ENCODE assay signal across 25 cellular contexts in the genomic region with DNA sequence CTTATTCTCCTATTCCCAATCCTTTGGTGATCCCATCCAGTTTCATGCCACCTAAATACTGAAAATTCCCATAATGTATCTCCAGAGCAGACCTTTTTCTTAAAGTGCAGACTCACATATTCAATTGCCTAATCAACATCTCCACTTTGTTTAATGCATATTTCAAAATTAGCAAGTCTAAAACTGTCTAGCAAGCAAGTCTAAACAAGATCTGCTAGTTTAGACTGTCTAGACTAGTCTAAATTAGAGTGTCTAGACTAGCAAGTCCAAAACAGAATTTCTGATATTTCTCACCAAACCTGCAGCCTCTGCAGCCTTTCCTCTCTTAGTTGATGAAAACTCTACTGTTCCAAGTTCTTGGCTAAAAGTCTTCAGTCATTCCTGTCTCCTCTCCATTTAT.
"Had no signal": no experiment of that assay in that cellular context is flagged by ENCODE, and none has a peak within 500 bp of the region (broad histone marks: within the 10 kb centered on the region; RNA-seq: fewer than 3 reads in every experiment).

No MANE protein-coding gene starts in this region.

- H3K36me3 ChIP-seq: ovary had no signal

- H3K27ac ChIP-seq: hepatocyte, left lung, ovary, prostate gland, right atrium auricular region, vagina had no signal

- H3K4me1 Mint-ChIP-seq: immature natural killer cell had no signal

- H3K27me3 Mint-ChIP-seq: activated CD4-positive, alpha-beta memory T cell treated with anti-CD3 and anti-CD28 coated beads, Interleukin-2, amount 10 ng/mL, durations not matched to agents 7 days and 5 days; dendritic cell treated with granulocyte-macrophage colony-stimulating factor and Interleukin-4, amounts not matched to agents 40 ng/mL and 50 ng/mL, for 4 days; natural killer cell treated with Interleukin-12 subunit alpha and Interleukin-12 subunit beta and Interleukin-15 and Interleukin-18, amount 100 ng/mL, for 72 hours had no signal

- H3K4me1 ChIP-seq: left lung, prostate gland had no signal

- H3K27me3 ChIP-seq: hepatocyte, left lung, ovary, right atrium auricular region, vagina had no signal

- ATAC-seq: activated naive CD4-positive, alpha-beta T cell treated with anti-CD3 and anti-CD28 coated beads, Interleukin-2, amount 50 U/mL, for 72 hours; left lung; natural killer cell treated with Interleukin-12 subunit alpha and Interleukin-12 subunit beta and Interleukin-15 and Interleukin-18, amount 100 ng/mL, for 72 hours; stimulated activated naive CD8-positive, alpha-beta T cell treated with anti-CD3 and anti-CD28 coated beads, Interleukin-15, Interleukin-2, amounts not matched to agents 100 U/mL and 50 U/mL, for 24 hours had no signal

- H3K9me3 ChIP-seq: left lung, ovary, prostate gland, right atrium auricular region, vagina had no signal

- H2AFZ ChIP-seq: hepatocyte had no signal

- DNase-seq: activated CD4-positive, alpha-beta memory T cell treated with anti-CD3 and anti-CD28 coated beads, Interleukin-2, amount 10 ng/mL, durations not matched to agents 7 days and 5 days; activated CD4-positive, alpha-beta T cell treated with anti-CD3 and anti-CD28 coated beads for 48 hours; activated gamma-delta T cell; amniotic stem cell; effector CD4-positive, alpha-beta T cell; erythroblast; foreskin melanocyte; glutamatergic neuron; immature natural killer cell; left lung; midbrain; ovary; stimulated activated CD4-positive, alpha-beta T cell treated with anti-CD3 and anti-CD28 coated beads, Interleukin-4, amount 100 ng/mL, for 24 hours; stimulated activated naive CD8-positive, alpha-beta T cell treated with anti-CD3 and anti-CD28 coated beads, Interleukin-15, Interleukin-2, amounts not matched to agents 100 U/mL and 50 U/mL, for 24 hours; substantia nigra; T1000 had no signal

- H3K4me3 Mint-ChIP-seq: activated CD4-positive, alpha-beta memory T cell treated with anti-CD3 and anti-CD28 coated beads, Interleukin-2, amount 10 ng/mL, durations not matched to agents 7 days and 5 days; dendritic cell treated with granulocyte-macrophage colony-stimulating factor and Interleukin-4, amounts not matched to agents 40 ng/mL and 50 ng/mL, for 4 days; immature natural killer cell; natural killer cell treated with Interleukin-12 subunit alpha and Interleukin-12 subunit beta and Interleukin-15 and Interleukin-18, amount 100 ng/mL, for 72 hours; T-helper 1 cell treated with Interleukin-12 subunit alpha and Interleukin-12 subunit beta and Interleukin-4 antibody, amounts not matched to agents 30 μg/mL and 1 μg/mL, for 36 hours had no signal

- H3K4me3 ChIP-seq: hepatocyte, left lung, lung, ovary, prostate gland, right atrium auricular region, vagina had no signal

- H3K9me3 Mint-ChIP-seq: activated CD4-positive, alpha-beta memory T cell treated with anti-CD3 and anti-CD28 coated beads, Interleukin-2, amount 10 ng/mL, durations not matched to agents 7 days and 5 days; dendritic cell treated with granulocyte-macrophage colony-stimulating factor and Interleukin-4, amounts not matched to agents 40 ng/mL and 50 ng/mL, for 4 days; immature natural killer cell; natural killer cell treated with Interleukin-12 subunit alpha and Interleukin-12 subunit beta and Interleukin-15 and Interleukin-18, amount 100 ng/mL, for 72 hours; T-helper 1 cell treated with Interleukin-12 subunit alpha and Interleukin-12 subunit beta and Interleukin-4 antibody, amounts not matched to agents 30 μg/mL and 1 μg/mL, for 36 hours had no signal

- H3K4me2 ChIP-seq: hepatocyte had no signal

- H3K27ac Mint-ChIP-seq: activated CD4-positive, alpha-beta memory T cell treated with anti-CD3 and anti-CD28 coated beads, Interleukin-2, amount 10 ng/mL, durations not matched to agents 7 days and 5 days; dendritic cell treated with granulocyte-macrophage colony-stimulating factor and Interleukin-4, amounts not matched to agents 40 ng/mL and 50 ng/mL, for 4 days; natural killer cell treated with Interleukin-12 subunit alpha and Interleukin-12 subunit beta and Interleukin-15 and Interleukin-18, amount 100 ng/mL, for 72 hours; T-helper 1 cell treated with Interleukin-12 subunit alpha and Interleukin-12 subunit beta and Interleukin-4 antibody, amounts not matched to agents 30 μg/mL and 1 μg/mL, for 36 hours had no signal
